ENCODE assay signal across 8 cellular contexts in the genomic region with DNA sequence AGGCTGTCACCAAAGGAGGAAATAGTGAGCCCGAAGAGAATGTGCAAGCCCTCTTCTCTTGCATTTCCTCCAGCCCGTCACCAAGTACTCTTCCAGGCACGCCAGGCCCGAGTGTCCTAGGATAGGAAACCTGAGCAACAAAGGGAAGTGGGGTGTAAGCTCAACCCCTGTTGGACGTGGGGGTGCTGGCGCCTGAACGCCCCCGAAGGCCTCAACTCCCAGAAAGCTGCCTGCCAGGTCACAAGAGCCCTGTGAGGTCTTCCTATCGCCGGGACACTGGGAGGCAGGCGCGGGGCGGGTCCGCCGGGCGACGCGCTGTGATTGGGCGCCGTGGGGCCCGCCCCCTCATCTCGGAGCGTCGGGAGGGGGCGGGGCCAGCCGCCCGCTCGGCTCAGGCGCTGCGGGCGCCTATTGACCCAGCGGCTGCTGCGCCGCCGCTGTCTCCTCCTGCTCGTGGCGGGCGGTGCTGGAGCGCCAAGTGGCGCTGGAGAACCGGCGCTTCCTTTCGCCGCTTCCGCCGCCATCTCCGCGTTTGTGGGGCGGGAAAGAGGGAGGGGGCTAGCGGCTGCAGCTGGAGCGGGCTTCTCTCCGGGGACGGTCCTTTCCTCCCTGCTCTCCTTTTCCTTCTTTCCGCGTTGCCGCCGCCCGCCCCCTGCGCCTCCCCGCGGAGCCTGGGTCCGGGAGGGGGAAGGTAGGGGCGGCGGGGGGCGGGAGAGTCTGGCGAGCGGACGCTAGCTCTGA. TPM values are rescaled to one million over a fixed set of nuclear protein-coding genes. Genes with fewer than 3 reads are reported as not detected.
A peak's percentile ranks its signal among the peaks of the same experiment; 100 is the strongest.
DNase-seq lines count a peak whose midpoint lies in the region; TF ChIP-seq lines count a peak whose summit lies in the region.

No MANE protein-coding gene starts in this region.

- H3K36me3 ChIP-seq in HAP-1 (replicated peaks) (no peaks in the 10 kb centered on the region), MG63 (no peaks in the 10 kb centered on the region; the same call in 1 of the 2 replicates), neutrophil (no peaks in the 10 kb centered on the region), suprapubic skin (no peaks in the 10 kb centered on the region)

- TF ChIP-seq CTCF in neutrophil (IDR thresholded peaks at IDR 0.05) (peak; percentile 32), suprapubic skin (IDR thresholded peaks at IDR 0.05) (no peak)

- H3K27me3 ChIP-seq in HAP-1 (ENCODE audit: low read depth), result no peaks in the 10 kb centered on the region
- no peaks in the 10 kb centered on the region for H3K27me3 ChIP-seq in MG63
- no peaks in the 10 kb centered on the region for H3K27me3 ChIP-seq in neutrophil
- no peaks in the 10 kb centered on the region for H3K27me3 ChIP-seq in suprapubic skin

- under 1% methylated on average over 8 of the region's 68 CpGs for WGBS in suprapubic skin

- H3K9me3 ChIP-seq in HAP-1 (peaks cover 13% of the 10 kb centered on the region), MG63 (peaks cover 6% of the 10 kb centered on the region), neutrophil (no peaks in the 10 kb centered on the region), suprapubic skin (peaks cover 8% of the 10 kb centered on the region)

- TF ChIP-seq EP300 in suprapubic skin (IDR thresholded peaks at IDR 0.05), result no peak

- H3K27ac ChIP-seq in neutrophil (peak overlapping the region; percentile 96), suprapubic skin (peak overlapping the region; percentile 96)

- H3K4me1 ChIP-seq in HAP-1, result peaks cover 11% of the 10 kb centered on the region
- H3K4me1 ChIP-seq in neutrophil (ENCODE audit: control insufficient read depth in 1 of 2, insufficient read depth in 1 of 2, low read depth in 1 of 2, low read length in 1 of 2), result peaks cover 32 to 33% of the 10 kb centered on the region in 2 experiments
- H3K4me1 ChIP-seq in suprapubic skin, result peaks cover 27% of the 10 kb centered on the region

- in situ Hi-C loops in HAP-1 (cut with MboI; ENCODE audit: low sequenced_read_pairs), result no loop called here

- peak overlapping the region; percentile 91 for H3K4me3 ChIP-seq in HAP-1
- H3K4me3 ChIP-seq in MG63, result peak overlapping the region; percentile 93
- peak overlapping the region; percentile 94 to 97 for H3K4me3 ChIP-seq in neutrophil (ENCODE audit: low read depth in 1 of 2, low read length in 1 of 2)
- H3K4me3 ChIP-seq in suprapubic skin, result peak overlapping the region; percentile 97

- peak in 1 of 2 donors; percentile 79 for TF ChIP-seq POLR2A in suprapubic skin (IDR thresholded peaks at IDR 0.05)

- DNase-seq in GM03348 (ENCODE audit: low spot score) (peak; percentile 98), HAP-1 (ENCODE audit: low spot score in 2 of 2) (peak; percentile 82 to 87), MG63 (peak; percentile 90), SIG-M5 treated with dmso at 0.1 percent for 504 hours (lab: John Stamatoyannopoulos, UW; ENCODE audit: unreplicated experiment) (peak; percentile 90), foreskin melanocyte (peak; percentile 90), suprapubic skin (ENCODE audit: low spot score in 2 of 2) (peak; percentile 85 to 87)
- DNase-seq in activated naive CD4-positive, alpha-beta T cell (lab: John Stamatoyannopoulos, UW), result peak; percentile 49 to 73 (median 54)

RNA-seq across cellular contexts. Expression of a gene that starts 0.6 kb away (rescaled TPM):
- 60.3 and 67.9 TPM in 2 replicates for total RNA-seq in MG63 (2014; rRNA removed; shearing (Covaris generic); ENCODE audit: low replicate concordance)
- total RNA-seq in suprapubic skin, result 10 to 100 TPM; 37.0 to 45.9 (median 39.8) TPM

Comparison
In these comparisons a context has a peak if more than half of its experiments do, and no peak if none do; other contexts are left out.
1. Peak in every context shown above with its lines: DNase-seq, H3K4me3 ChIP-seq and H3K27ac ChIP-seq.